14 cellular contexts compared by ENCODE assay signal in the genomic region with DNA sequence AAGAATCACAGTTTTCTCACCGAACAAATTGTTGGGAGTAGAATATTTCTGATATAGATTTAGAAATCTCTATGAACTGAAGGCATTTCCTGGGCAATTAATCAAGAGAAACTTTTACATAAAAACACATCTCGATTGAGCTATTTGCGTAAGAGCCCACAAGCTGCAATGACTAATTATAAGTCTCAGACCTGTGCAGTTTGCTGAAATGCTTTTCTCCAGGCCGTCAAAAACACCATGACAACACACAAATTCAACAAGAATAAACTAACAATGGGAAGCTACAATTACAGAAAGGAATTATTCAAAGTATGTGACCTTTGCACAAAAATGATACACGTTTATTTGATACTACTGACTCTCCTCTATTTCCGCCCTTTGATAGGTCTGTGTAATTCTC.
"Had no signal": no experiment of that assay in that cellular context is flagged by ENCODE, and none has a peak within 500 bp of the region (broad histone marks: within the 10 kb centered on the region; RNA-seq: fewer than 3 reads in every experiment).

No MANE protein-coding gene starts in this region.

- DNase-seq: activated CD4-positive, alpha-beta memory T cell treated with anti-CD3 and anti-CD28 coated beads for 36 hours; activated gamma-delta T cell; activated naive CD8-positive, alpha-beta T cell treated with anti-CD3 and anti-CD28 coated beads for 36 hours; activated T-cell treated with anti-CD3 and anti-CD28 coated beads, Interleukin-2, amount 50 U/mL, for 48 hours; aorta; foreskin melanocyte; head of caudate nucleus; ovary; tibial artery had no signal

- H3K27ac ChIP-seq: ovary, tibial artery had no signal

- H3K4me3 Mint-ChIP-seq: activated CD4-positive, alpha-beta memory T cell treated with anti-CD3 and anti-CD28 coated beads for 36 hours; activated naive CD8-positive, alpha-beta T cell treated with anti-CD3 and anti-CD28 coated beads for 36 hours; central memory CD8-positive, alpha-beta T cell; dendritic cell treated with granulocyte-macrophage colony-stimulating factor and Interleukin-4, amounts not matched to agents 40 ng/mL and 50 ng/mL, for 4 days; memory B cell had no signal

- H3K9me3 ChIP-seq: ovary, tibial artery had no signal

- H3K36me3 ChIP-seq: ovary, tibial artery had no signal

- H3K9me3 Mint-ChIP-seq: activated CD4-positive, alpha-beta memory T cell treated with anti-CD3 and anti-CD28 coated beads for 36 hours; dendritic cell treated with granulocyte-macrophage colony-stimulating factor and Interleukin-4, amounts not matched to agents 40 ng/mL and 50 ng/mL, for 4 days had no signal

- H3K4me3 ChIP-seq: ovary, tibial artery had no signal

- ATAC-seq: esophagus mucosa, left lobe of liver had no signal

- H3K4me1 Mint-ChIP-seq: activated naive CD8-positive, alpha-beta T cell treated with anti-CD3 and anti-CD28 coated beads for 36 hours; central memory CD8-positive, alpha-beta T cell had no signal

- H3K4me1 ChIP-seq: tibial artery had no signal

- H3K27ac Mint-ChIP-seq: activated CD4-positive, alpha-beta memory T cell treated with anti-CD3 and anti-CD28 coated beads for 36 hours; activated naive CD8-positive, alpha-beta T cell treated with anti-CD3 and anti-CD28 coated beads for 36 hours; dendritic cell treated with granulocyte-macrophage colony-stimulating factor and Interleukin-4, amounts not matched to agents 40 ng/mL and 50 ng/mL, for 4 days; memory B cell had no signal

- H3K27me3 ChIP-seq: ovary, tibial artery had no signal

- H3K27me3 Mint-ChIP-seq: activated CD4-positive, alpha-beta memory T cell treated with anti-CD3 and anti-CD28 coated beads for 36 hours; central memory CD8-positive, alpha-beta T cell; dendritic cell treated with granulocyte-macrophage colony-stimulating factor and Interleukin-4, amounts not matched to agents 40 ng/mL and 50 ng/mL, for 4 days; memory B cell had no signal
